Comparison of ENCODE assay signal across 20 cellular contexts in genomic region chr15:74418575-74419338, GRCh38. TPM values are rescaled to one million over a fixed set of nuclear protein-coding genes. Genes with fewer than 3 reads are reported as not detected.
DNase-seq lines count a peak whose midpoint lies in the region; ATAC-seq and TF ChIP-seq lines count a peak whose summit lies in the region.
"Had no signal": no experiment of that assay in that cellular context is flagged by ENCODE, and none has a peak within 500 bp of the region (broad histone marks: within the 10 kb centered on the region; RNA-seq: fewer than 3 reads in every experiment).

No MANE protein-coding gene starts in this region.

- H3K36me3 ChIP-seq in mammary epithelial cell (ENCODE audit: insufficient read depth, low read length) = peaks cover 11% of the 10 kb centered on the region
- H3K36me3 ChIP-seq in breast epithelium = no peaks in the 10 kb centered on the region
- no peaks in the 10 kb centered on the region for H3K36me3 ChIP-seq in MM.1S (replicated peaks; ENCODE audit: insufficient read depth, low read length)
- H3K36me3 ChIP-seq: thyroid gland had no signal

- no peaks in the 10 kb centered on the region for H3K9me3 Mint-ChIP-seq in activated T-helper 1 cell treated with anti-CD3 and anti-CD28 coated beads, Interleukin-12 subunit alpha, Interleukin-12 subunit beta, Interleukin-2, Interleukin-4 antibody, amounts not matched to agents 30 ng/mL and 10 ng/mL and 1 ng/mL, durations not matched to agents 14 hours and 24 hours and 36 hours

- no peaks in the 10 kb centered on the region for H3K9me2 ChIP-seq in MM.1S (replicated peaks; ENCODE audit: insufficient read depth, low read length)

- no peak overlapping the region for H3K4me3 Mint-ChIP-seq in activated T-helper 1 cell treated with anti-CD3 and anti-CD28 coated beads, Interleukin-12 subunit alpha, Interleukin-12 subunit beta, Interleukin-2, Interleukin-4 antibody, amounts not matched to agents 30 ng/mL and 10 ng/mL and 1 ng/mL, durations not matched to agents 14 hours and 24 hours and 36 hours

- intact Hi-C loops in mammary epithelial cell (cut with micrococcal nuclease) (no loop called here), breast epithelium (cut with DNase I; ENCODE audit: low total_unique reads) (no loop called here)
- intact Hi-C loops in activated T-helper 1 cell treated with anti-CD3 and anti-CD28 coated beads, Interleukin-12 subunit alpha, Interleukin-12 subunit beta, Interleukin-2, Interleukin-4 antibody, amounts not matched to agents 30 ng/mL and 10 ng/mL and 1 ng/mL, durations not matched to agents 14 hours and 24 hours and 36 hours (cut with micrococcal nuclease) = no loop called here

- H3K27ac ChIP-seq in mammary epithelial cell (ENCODE audit: insufficient read depth, low read depth, low read length) (peak overlapping the region; percentile 1), breast epithelium (no peak overlapping the region), temporal lobe (ENCODE audit: low read depth, low read length) (peak overlapping the region; percentile 99), MM.1S (ENCODE audit: low read length) (no peak overlapping the region)
- H3K27ac ChIP-seq: thyroid gland had no signal

- H3K9ac ChIP-seq in mammary epithelial cell (ENCODE audit: insufficient read depth, low read length) = peak overlapping the region; percentile 25
- H3K9ac ChIP-seq in MM.1S (ENCODE audit: low read length) = no peak overlapping the region

- dilution Hi-C loops in mammary epithelial cell (cut with HindIII; ENCODE audit: low sequenced_read_pairs) = loop anchor here (5.0 kb wide), 1 partner anchor 46 kb away; no protein-coding TSS in a partner anchor

- no peak overlapping the region for H3K4me3 ChIP-seq in mammary epithelial cell (replicated peaks in 1 of 3; ENCODE audit: insufficient read depth in 1 of 3, low read depth in 2 of 3, low read length in 3 of 3)
- no peak overlapping the region for H3K4me3 ChIP-seq in breast epithelium
- no peak overlapping the region for H3K4me3 ChIP-seq in MM.1S (ENCODE audit: low read length)
- H3K4me3 ChIP-seq: thyroid gland had no signal

- in situ Hi-C loops in mammary epithelial cell (cut with MboI; ENCODE audit: low sequenced_read_pairs in 2 of 2) (no loop called here), GM13976 (cut with MboI; ENCODE audit: low sequenced_read_pairs, unreplicated experiment) (no loop called here)

- BruUV-seq in mammary epithelial cell (replicated peaks; lab: Mats Ljungman, UMichigan) = no TSS peak

- no peak for TF ChIP-seq POLR2A in breast epithelium (IDR thresholded peaks at IDR 0.05)

- no peaks in the 10 kb centered on the region for H3K27me3 Mint-ChIP-seq in activated T-helper 1 cell treated with anti-CD3 and anti-CD28 coated beads, Interleukin-12 subunit alpha, Interleukin-12 subunit beta, Interleukin-2, Interleukin-4 antibody, amounts not matched to agents 30 ng/mL and 10 ng/mL and 1 ng/mL, durations not matched to agents 14 hours and 24 hours and 36 hours (ENCODE audit: insufficient read depth)

- CTCF ChIA-PET in mammary epithelial cell (lab: Charles Lee; ENCODE audit: low non-redundant PET) = interaction anchor here (0.5 kb wide), 1 partner anchor 203 kb away, joined by 3 read pairs; no protein-coding TSS in a partner anchor

- H3K27ac Mint-ChIP-seq in activated T-helper 1 cell treated with anti-CD3 and anti-CD28 coated beads, Interleukin-12 subunit alpha, Interleukin-12 subunit beta, Interleukin-2, Interleukin-4 antibody, amounts not matched to agents 30 ng/mL and 10 ng/mL and 1 ng/mL, durations not matched to agents 14 hours and 24 hours and 36 hours = peak overlapping the region; percentile 63

- no peaks in the 10 kb centered on the region for H3K27me3 ChIP-seq in mammary epithelial cell (ENCODE audit: insufficient read depth, low read length)
- H3K27me3 ChIP-seq in breast epithelium = no peaks in the 10 kb centered on the region
- H3K27me3 ChIP-seq in MM.1S (replicated peaks; ENCODE audit: insufficient read depth, low read length) = no peaks in the 10 kb centered on the region
- H3K27me3 ChIP-seq: thyroid gland had no signal

- H3K4me1 Mint-ChIP-seq in activated T-helper 1 cell treated with anti-CD3 and anti-CD28 coated beads, Interleukin-12 subunit alpha, Interleukin-12 subunit beta, Interleukin-2, Interleukin-4 antibody, amounts not matched to agents 30 ng/mL and 10 ng/mL and 1 ng/mL, durations not matched to agents 14 hours and 24 hours and 36 hours (ENCODE audit: low read depth) = peaks cover 58% of the 10 kb centered on the region

- peaks cover 84% of the 10 kb centered on the region for H3K4me1 ChIP-seq in mammary epithelial cell (ENCODE audit: insufficient read depth, low read length)
- H3K4me1 ChIP-seq in breast epithelium = peaks cover 0 to 10% of the 10 kb centered on the region in 2 donors
- H3K4me1 ChIP-seq in MM.1S (ENCODE audit: low read length) = peaks cover 15% of the 10 kb centered on the region
- H3K4me1 ChIP-seq: thyroid gland had no signal

- H4K20me1 ChIP-seq in mammary epithelial cell (ENCODE audit: insufficient read depth, low read length) (no peaks in the 10 kb centered on the region), MM.1S (ENCODE audit: insufficient read depth, low read length) (no peaks in the 10 kb centered on the region)

- TF ChIP-seq CTCF in mammary epithelial cell (conservative IDR thresholded peaks at IDR 0.05 in 1 of 2, IDR thresholded peaks at IDR 0.05 in 1 of 2; ENCODE audit: extremely low read depth in 1 of 2, insufficient read depth in 1 of 2, low read depth in 1 of 2, low read length in 2 of 2) = no peak
- no peak for TF ChIP-seq CTCF in breast epithelium (IDR thresholded peaks at IDR 0.05)
- TF ChIP-seq CTCF in MM.1S (IDR thresholded peaks at IDR 0.05; ENCODE audit: low read length) = no peak
- no peak for TF ChIP-seq CTCF in GM13976 (IDR thresholded peaks at IDR 0.05; ENCODE audit: borderline replicate concordance, control extremely low read depth, extremely low read depth, insufficient read depth, missing control alignments)

- H3K79me2 ChIP-seq in mammary epithelial cell (ENCODE audit: insufficient read depth, low read length) (peaks cover 80% of the 10 kb centered on the region), MM.1S (ENCODE audit: low read length) (peaks cover 43% of the 10 kb centered on the region)

- no peak overlapping the region for H3K4me2 ChIP-seq in mammary epithelial cell (ENCODE audit: insufficient read depth, low read depth, low read length)
- no peak overlapping the region for H3K4me2 ChIP-seq in MM.1S (ENCODE audit: low read depth, low read length)

- H3K36me3 Mint-ChIP-seq in activated T-helper 1 cell treated with anti-CD3 and anti-CD28 coated beads, Interleukin-12 subunit alpha, Interleukin-12 subunit beta, Interleukin-2, Interleukin-4 antibody, amounts not matched to agents 30 ng/mL and 10 ng/mL and 1 ng/mL, durations not matched to agents 14 hours and 24 hours and 36 hours (ENCODE audit: low read depth) = peaks cover 43% of the 10 kb centered on the region

- H3F3A ChIP-seq in MM.1S (ENCODE audit: insufficient read depth, low read length) = peaks cover 3% of the 10 kb centered on the region; the same call in 1 of the 2 replicates

- H3K9me3 ChIP-seq in mammary epithelial cell (replicated peaks; ENCODE audit: insufficient read depth, low read length) (no peaks in the 10 kb centered on the region), breast epithelium (no peaks in the 10 kb centered on the region), MM.1S (replicated peaks; ENCODE audit: insufficient read depth, low read length) (no peaks in the 10 kb centered on the region)
- H3K9me3 ChIP-seq: thyroid gland had no signal

- H2AFZ ChIP-seq in mammary epithelial cell (ENCODE audit: low read depth, low read length) = no peak overlapping the region
- no peak overlapping the region for H2AFZ ChIP-seq in MM.1S (ENCODE audit: low read length)

- WGBS in mammary epithelial cell (ENCODE audit: low coverage, missing lambda C conversion rate) = 50% methylated on average over 11 of the region's 16 CpGs

- peak; percentile 76 for ATAC-seq in left lobe of liver
- ATAC-seq: esophagus mucosa had no signal

- DNase-seq in mammary epithelial cell (no peak), breast epithelium (ENCODE audit: low spot score in 2 of 2) (no peak), left lobe of liver (ENCODE audit: low spot score) (no peak), NCI-H226 (no peak), MM.1S (no peak), GM13976 (ENCODE audit: low spot score) (no peak)
- DNase-seq in activated T-helper 1 cell treated with anti-CD3 and anti-CD28 coated beads, Interleukin-12 subunit alpha, Interleukin-12 subunit beta, Interleukin-2, Interleukin-4 antibody, amounts not matched to agents 30 ng/mL and 10 ng/mL and 1 ng/mL, durations not matched to agents 14 hours and 24 hours and 36 hours (ENCODE audit: low spot score) = no peak
- DNase-seq: activated CD4-positive, CD25-positive, alpha-beta regulatory T cell treated with anti-CD3 and anti-CD28 coated beads, Interleukin-2, amount 50 U/mL, for 72 hours; activated T-cell treated with anti-CD3 and anti-CD28 coated beads, Interleukin-2, amount 50 U/mL, for 1 hour; cortex of kidney; kidney; NCI-H2029 treated with DMSO at 0.1 percent for 48 hours; NCI-H82; RPMI8226; SW 1271; thyroid gland had no signal

RNA-seq across cellular contexts. Expression of gene SEMA7A, which starts 15.0 kb away (rescaled TPM):
- total RNA-seq in mammary epithelial cell = 10 to 100 TPM in 1 of 2 donors, 1 to 10 TPM in 1; 4.2 to 17.5 TPM
- polyA plus RNA-seq in mammary epithelial cell = 10.0 TPM
- polyA minus RNA-seq in mammary epithelial cell = 10.5 TPM
- 1 to 10 TPM in 1 of 3 donors, under 1 TPM in 2; 0.80 to 1.3 (median 0.88) TPM for total RNA-seq in breast epithelium
- 102 TPM in 2 replicates for total RNA-seq in activated T-helper 1 cell treated with anti-CD3 and anti-CD28 coated beads, Interleukin-12 subunit alpha, Interleukin-12 subunit beta, Interleukin-2, Interleukin-4 antibody, amounts not matched to agents 30 ng/mL and 10 ng/mL and 1 ng/mL, durations not matched to agents 14 hours and 24 hours and 36 hours
- 0.53 TPM for total RNA-seq in left lobe of liver
- 25.8 TPM for total RNA-seq in temporal lobe

RNA-seq across cellular contexts. Expression of gene UBL7, which starts 42.2 kb away (rescaled TPM):
- 10 to 100 TPM; 36.4 to 41.7 TPM for total RNA-seq in mammary epithelial cell
- 42.9 TPM for polyA plus RNA-seq in mammary epithelial cell
- polyA minus RNA-seq in mammary epithelial cell = 43.0 TPM
- 10 to 100 TPM; 39.0 to 48.9 (median 44.5) TPM for total RNA-seq in breast epithelium
- 55.4 and 56.0 TPM in 2 replicates for total RNA-seq in activated T-helper 1 cell treated with anti-CD3 and anti-CD28 coated beads, Interleukin-12 subunit alpha, Interleukin-12 subunit beta, Interleukin-2, Interleukin-4 antibody, amounts not matched to agents 30 ng/mL and 10 ng/mL and 1 ng/mL, durations not matched to agents 14 hours and 24 hours and 36 hours
- 15.4 TPM for total RNA-seq in left lobe of liver
- 16.5 TPM for total RNA-seq in temporal lobe

RNA-seq across cellular contexts. Expression of gene CYP11A1, which starts 51.3 kb away (rescaled TPM):
- total RNA-seq in mammary epithelial cell = 1 to 10 TPM in 1 of 2 donors, not detected in 1; 2.3 TPM
- not detected for polyA plus RNA-seq in mammary epithelial cell
- not detected for polyA minus RNA-seq in mammary epithelial cell
- total RNA-seq in breast epithelium = 1 to 10 TPM; 1.1 to 4.6 (median 1.3) TPM
- not detected in 2 replicates for total RNA-seq in activated T-helper 1 cell treated with anti-CD3 and anti-CD28 coated beads, Interleukin-12 subunit alpha, Interleukin-12 subunit beta, Interleukin-2, Interleukin-4 antibody, amounts not matched to agents 30 ng/mL and 10 ng/mL and 1 ng/mL, durations not matched to agents 14 hours and 24 hours and 36 hours
- total RNA-seq in left lobe of liver = 3.0 TPM
- not detected for total RNA-seq in temporal lobe
- total RNA-seq: MCF 10A, pulmonary artery endothelial cell had no signal

Comparison
In these comparisons a context has a peak if more than half of its experiments do, and no peak if none do; other contexts are left out.
1. H3K27ac ChIP-seq: peak in mammary epithelial cell (single experiment) and temporal lobe (single experiment); none in breast epithelium (0 of 2) and MM.1S (single experiment).